Comparison of ENCODE assay signal across 1 cellular context in genomic region chr22:37559901-37560681, GRCh38.
TF ChIP-seq lines count a peak whose summit lies in the region.

A gene with protein sequence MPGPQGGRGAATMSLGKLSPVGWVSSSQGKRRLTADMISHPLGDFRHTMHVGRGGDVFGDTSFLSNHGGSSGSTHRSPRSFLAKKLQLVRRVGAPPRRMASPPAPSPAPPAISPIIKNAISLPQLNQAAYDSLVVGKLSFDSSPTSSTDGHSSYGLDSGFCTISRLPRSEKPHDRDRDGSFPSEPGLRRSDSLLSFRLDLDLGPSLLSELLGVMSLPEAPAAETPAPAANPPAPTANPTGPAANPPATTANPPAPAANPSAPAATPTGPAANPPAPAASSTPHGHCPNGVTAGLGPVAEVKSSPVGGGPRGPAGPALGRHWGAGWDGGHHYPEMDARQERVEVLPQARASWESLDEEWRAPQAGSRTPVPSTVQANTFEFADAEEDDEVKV (plus strand): TSS chr22:37560480. CDS start chr22:37566350, 5,870 bp downstream.

TF ChIP-seq in HepG2, 621 proteins besides CTCF, POLR2A, EP300 and RAD21 (continued from another document and continues in another):
- TF ChIP-seq TFAP4 (IDR thresholded peaks at IDR 0.05; ENCODE audit: borderline replicate concordance, low read depth) (no peak), ZNF615 (CRISPR knock-in tag; IDR thresholded peaks at IDR 0.05; ENCODE audit: borderline replicate concordance) (no peak), EED (CRISPR knock-in tag; IDR thresholded peaks at IDR 0.05) (peak; percentile 85), HDAC2 (CRISPR knock-in tag; IDR thresholded peaks at IDR 0.05) (peak; percentile 59; the same call in 1 of the 2 replicates), ZNF510 (CRISPR knock-in tag; IDR thresholded peaks at IDR 0.05; ENCODE audit: low read depth) (no peak), ARNTL (CRISPR knock-in tag; IDR thresholded peaks at IDR 0.05) (0 out of 2 replicates have a peak, but pooled peaks have one; percentile 26), ZNF251 (CRISPR knock-in tag; IDR thresholded peaks at IDR 0.05) (no peak), JARID2 (CRISPR knock-in tag; IDR thresholded peaks at IDR 0.05; ENCODE audit: insufficient replicate concordance) (no peak), RBFOX2 (IDR thresholded peaks at IDR 0.05; ENCODE audit: low read depth, low read length) (peak; percentile 74), ATF7 (IDR thresholded peaks at IDR 0.05) (no peak), ATF7 (CRISPR knock-in tag; IDR thresholded peaks at IDR 0.05) (no peak), MZF1 (CRISPR knock-in tag; IDR thresholded peaks at IDR 0.05; ENCODE audit: borderline replicate concordance) (no peak), NFYB (CRISPR knock-in tag; IDR thresholded peaks at IDR 0.05) (0 out of 2 replicates have a peak, but pooled peaks have one; percentile 17), RORA (CRISPR knock-in tag; IDR thresholded peaks at IDR 0.05) (no peak), ATRX (CRISPR knock-in tag; IDR thresholded peaks at IDR 0.05; ENCODE audit: borderline replicate concordance) (no peak), SMAD9 (CRISPR knock-in tag; IDR thresholded peaks at IDR 0.05) (no peak), BORCS8-MEF2B (CRISPR knock-in tag; IDR thresholded peaks at IDR 0.05) (peak; percentile 39; the same call in 1 of the 2 replicates), CBX5 (CRISPR knock-in tag; IDR thresholded peaks at IDR 0.05; ENCODE audit: borderline replicate concordance) (no peak), SMYD3 (CRISPR knock-in tag; IDR thresholded peaks at IDR 0.05) (no peak), SP1 (IDR thresholded peaks at IDR 0.05) (no peak), SP1 (CRISPR knock-in tag; IDR thresholded peaks at IDR 0.05) (no peak), ZNF383 (CRISPR knock-in tag; IDR thresholded peaks at IDR 0.05; ENCODE audit: borderline replicate concordance) (no peak), ZNF446 (CRISPR knock-in tag; IDR thresholded peaks at IDR 0.05) (no peak; the same call in 1 of the 2 replicates), ONECUT2 (CRISPR knock-in tag; IDR thresholded peaks at IDR 0.05) (no peak), ZNF691 (CRISPR knock-in tag; IDR thresholded peaks at IDR 0.05; ENCODE audit: borderline replicate concordance, low read depth) (no peak), NR2F1 (CRISPR knock-in tag; IDR thresholded peaks at IDR 0.05) (no peak), GMEB2 (CRISPR knock-in tag; IDR thresholded peaks at IDR 0.05; ENCODE audit: low read depth) (no peak), NFATC3 (CRISPR knock-in tag; IDR thresholded peaks at IDR 0.05) (no peak), ZNF780A (CRISPR knock-in tag; IDR thresholded peaks at IDR 0.05) (no peak), MXD1 (CRISPR knock-in tag; IDR thresholded peaks at IDR 0.05) (no peak; the same call in 1 of the 2 replicates), ZNF839 (CRISPR knock-in tag; IDR thresholded peaks at IDR 0.05; ENCODE audit: borderline replicate concordance) (peak; percentile 33; the same call in 1 of the 2 replicates), ZSCAN5A (CRISPR knock-in tag; IDR thresholded peaks at IDR 0.05; ENCODE audit: borderline replicate concordance) (no peak), TOPORS (CRISPR knock-in tag; IDR thresholded peaks at IDR 0.05) (0 out of 2 replicates have a peak, but pooled peaks have one; percentile 37), ZNF234 (CRISPR knock-in tag; conservative IDR thresholded peaks at IDR 0.05) (no peak), ZNF263 (CRISPR knock-in tag; IDR thresholded peaks at IDR 0.05) (no peak), ZBTB1 (CRISPR knock-in tag; IDR thresholded peaks at IDR 0.05; ENCODE audit: borderline replicate concordance) (no peak), ZUFSP (CRISPR knock-in tag; IDR thresholded peaks at IDR 0.05; ENCODE audit: borderline replicate concordance) (no peak), MTERF4 (CRISPR knock-in tag; IDR thresholded peaks at IDR 0.05) (no peak), ZNF207 (IDR thresholded peaks at IDR 0.05; ENCODE audit: borderline replicate concordance) (no peak), FOXA1 (IDR thresholded peaks at IDR 0.05) (no peak), FOXA1 (CRISPR knock-in tag; IDR thresholded peaks at IDR 0.05) (peak; percentile 33; the same call in 1 of the 2 replicates), MAX (IDR thresholded peaks at IDR 0.05) (peak; percentile 59), KAT8 (CRISPR knock-in tag; IDR thresholded peaks at IDR 0.05) (peak; percentile 37; the same call in 1 of the 2 replicates)
- TF ChIP-seq, protein P1, sequence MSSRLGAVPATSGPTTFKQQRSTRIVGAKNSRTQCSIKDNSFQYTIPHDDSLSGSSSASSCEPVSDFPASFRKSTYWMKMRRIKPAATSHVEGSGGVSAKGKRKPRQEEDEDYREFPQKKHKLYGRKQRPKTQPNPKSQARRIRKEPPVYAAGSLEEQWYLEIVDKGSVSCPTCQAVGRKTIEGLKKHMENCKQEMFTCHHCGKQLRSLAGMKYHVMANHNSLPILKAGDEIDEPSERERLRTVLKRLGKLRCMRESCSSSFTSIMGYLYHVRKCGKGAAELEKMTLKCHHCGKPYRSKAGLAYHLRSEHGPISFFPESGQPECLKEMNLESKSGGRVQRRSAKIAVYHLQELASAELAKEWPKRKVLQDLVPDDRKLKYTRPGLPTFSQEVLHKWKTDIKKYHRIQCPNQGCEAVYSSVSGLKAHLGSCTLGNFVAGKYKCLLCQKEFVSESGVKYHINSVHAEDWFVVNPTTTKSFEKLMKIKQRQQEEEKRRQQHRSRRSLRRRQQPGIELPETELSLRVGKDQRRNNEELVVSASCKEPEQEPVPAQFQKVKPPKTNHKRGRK (CRISPR knock-in tag; IDR thresholded peaks at IDR 0.05) = no peak
- TF ChIP-seq, protein P2, sequence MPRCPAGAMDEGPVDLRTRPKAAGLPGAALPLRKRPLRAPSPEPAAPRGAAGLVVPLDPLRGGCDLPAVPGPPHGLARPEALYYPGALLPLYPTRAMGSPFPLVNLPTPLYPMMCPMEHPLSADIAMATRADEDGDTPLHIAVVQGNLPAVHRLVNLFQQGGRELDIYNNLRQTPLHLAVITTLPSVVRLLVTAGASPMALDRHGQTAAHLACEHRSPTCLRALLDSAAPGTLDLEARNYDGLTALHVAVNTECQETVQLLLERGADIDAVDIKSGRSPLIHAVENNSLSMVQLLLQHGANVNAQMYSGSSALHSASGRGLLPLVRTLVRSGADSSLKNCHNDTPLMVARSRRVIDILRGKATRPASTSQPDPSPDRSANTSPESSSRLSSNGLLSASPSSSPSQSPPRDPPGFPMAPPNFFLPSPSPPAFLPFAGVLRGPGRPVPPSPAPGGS (CRISPR knock-in tag; IDR thresholded peaks at IDR 0.05) = no peak
- TF ChIP-seq, protein P3, sequence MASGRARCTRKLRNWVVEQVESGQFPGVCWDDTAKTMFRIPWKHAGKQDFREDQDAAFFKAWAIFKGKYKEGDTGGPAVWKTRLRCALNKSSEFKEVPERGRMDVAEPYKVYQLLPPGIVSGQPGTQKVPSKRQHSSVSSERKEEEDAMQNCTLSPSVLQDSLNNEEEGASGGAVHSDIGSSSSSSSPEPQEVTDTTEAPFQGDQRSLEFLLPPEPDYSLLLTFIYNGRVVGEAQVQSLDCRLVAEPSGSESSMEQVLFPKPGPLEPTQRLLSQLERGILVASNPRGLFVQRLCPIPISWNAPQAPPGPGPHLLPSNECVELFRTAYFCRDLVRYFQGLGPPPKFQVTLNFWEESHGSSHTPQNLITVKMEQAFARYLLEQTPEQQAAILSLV (CRISPR knock-in tag; IDR thresholded peaks at IDR 0.05; ENCODE audit: borderline replicate concordance) = peak; percentile 65; the same call in 1 of the 2 replicates
- TF ChIP-seq, protein P4, sequence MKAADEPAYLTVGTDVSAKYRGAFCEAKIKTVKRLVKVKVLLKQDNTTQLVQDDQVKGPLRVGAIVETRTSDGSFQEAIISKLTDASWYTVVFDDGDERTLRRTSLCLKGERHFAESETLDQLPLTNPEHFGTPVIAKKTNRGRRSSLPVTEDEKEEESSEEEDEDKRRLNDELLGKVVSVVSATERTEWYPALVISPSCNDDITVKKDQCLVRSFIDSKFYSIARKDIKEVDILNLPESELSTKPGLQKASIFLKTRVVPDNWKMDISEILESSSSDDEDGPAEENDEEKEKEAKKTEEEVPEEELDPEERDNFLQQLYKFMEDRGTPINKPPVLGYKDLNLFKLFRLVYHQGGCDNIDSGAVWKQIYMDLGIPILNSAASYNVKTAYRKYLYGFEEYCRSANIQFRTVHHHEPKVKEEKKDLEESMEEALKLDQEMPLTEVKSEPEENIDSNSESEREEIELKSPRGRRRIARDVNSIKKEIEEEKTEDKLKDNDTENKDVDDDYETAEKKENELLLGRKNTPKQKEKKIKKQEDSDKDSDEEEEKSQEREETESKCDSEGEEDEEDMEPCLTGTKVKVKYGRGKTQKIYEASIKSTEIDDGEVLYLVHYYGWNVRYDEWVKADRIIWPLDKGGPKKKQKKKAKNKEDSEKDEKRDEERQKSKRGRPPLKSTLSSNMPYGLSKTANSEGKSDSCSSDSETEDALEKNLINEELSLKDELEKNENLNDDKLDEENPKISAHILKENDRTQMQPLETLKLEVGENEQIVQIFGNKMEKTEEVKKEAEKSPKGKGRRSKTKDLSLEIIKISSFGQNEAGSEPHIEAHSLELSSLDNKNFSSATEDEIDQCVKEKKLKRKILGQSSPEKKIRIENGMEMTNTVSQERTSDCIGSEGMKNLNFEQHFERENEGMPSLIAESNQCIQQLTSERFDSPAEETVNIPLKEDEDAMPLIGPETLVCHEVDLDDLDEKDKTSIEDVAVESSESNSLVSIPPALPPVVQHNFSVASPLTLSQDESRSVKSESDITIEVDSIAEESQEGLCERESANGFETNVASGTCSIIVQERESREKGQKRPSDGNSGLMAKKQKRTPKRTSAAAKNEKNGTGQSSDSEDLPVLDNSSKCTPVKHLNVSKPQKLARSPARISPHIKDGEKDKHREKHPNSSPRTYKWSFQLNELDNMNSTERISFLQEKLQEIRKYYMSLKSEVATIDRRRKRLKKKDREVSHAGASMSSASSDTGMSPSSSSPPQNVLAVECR (CRISPR knock-in tag; IDR thresholded peaks at IDR 0.05; ENCODE audit: borderline replicate concordance) = peak; percentile 70
